ENCODE assay signal across 1 cellular context in genomic region chr7:27994639-27995038, GRCh38.
TF ChIP-seq lines count a peak whose summit lies in the region.

No MANE protein-coding gene starts in this region.

TF ChIP-seq in SK-N-SH, 30 proteins besides CTCF, POLR2A, EP300 and RAD21 (continued from another document):
- peak; percentile 50 for TF ChIP-seq PBX3 (IDR thresholded peaks at IDR 0.05)
- peak; percentile 72 for TF ChIP-seq FOSL2 (IDR thresholded peaks at IDR 0.05; ENCODE audit: borderline replicate concordance, low read depth)
- no peak for TF ChIP-seq MAX (IDR thresholded peaks at IDR 0.05; ENCODE audit: low read depth)
- no peak for TF ChIP-seq RCOR1 (IDR thresholded peaks at IDR 0.05; ENCODE audit: low read length)
- TF ChIP-seq IRF3 (IDR thresholded peaks at IDR 0.05; ENCODE audit: low read depth, low read length) = no peak
- 0 out of 2 replicates have a peak, but pooled peaks have one; percentile 24 for TF ChIP-seq MXI1 (IDR thresholded peaks at IDR 0.05; ENCODE audit: low read depth, low read length)
